14 cellular contexts compared by ENCODE assay signal in the genomic region with DNA sequence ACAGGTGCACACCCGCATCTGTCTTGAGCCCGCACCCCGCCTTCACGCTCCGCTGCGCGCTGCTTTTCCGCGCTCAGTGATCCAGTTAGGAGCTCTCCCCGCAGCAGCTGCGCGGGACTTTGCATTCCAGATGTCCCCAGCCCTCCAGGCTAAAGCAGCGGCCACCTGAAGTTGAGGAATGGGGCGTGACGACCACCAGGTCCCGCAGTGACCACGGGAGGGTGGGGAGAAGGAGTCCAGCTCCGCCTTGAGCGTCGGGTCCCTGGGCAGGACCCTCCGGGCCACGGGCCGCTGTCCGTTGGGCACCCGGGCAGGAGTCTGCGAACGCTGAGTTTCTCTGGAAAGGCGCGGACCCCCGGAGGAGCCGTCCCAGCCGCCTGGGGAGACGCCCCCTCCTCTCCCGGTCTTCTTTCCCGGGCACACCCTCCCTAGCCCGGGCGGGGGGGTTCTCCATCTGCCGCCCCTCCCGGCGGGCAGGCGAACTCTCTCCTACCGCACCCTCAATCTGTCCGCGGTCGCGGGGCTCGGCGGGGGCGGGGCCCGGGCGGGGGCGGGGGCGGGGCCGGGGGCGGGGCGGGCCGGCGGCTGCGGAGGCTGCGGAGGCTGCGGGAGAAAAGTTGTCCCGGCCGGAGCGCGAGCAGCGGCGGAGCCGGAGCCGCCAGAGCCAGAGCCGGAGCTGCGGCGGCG. TPM values are rescaled to one million over a fixed set of nuclear protein-coding genes. Genes with fewer than 3 reads are reported as not detected.
A peak's percentile ranks its signal among the peaks of the same experiment; 100 is the strongest.
DNase-seq lines count a peak whose midpoint lies in the region; ATAC-seq, FAIRE-seq and TF ChIP-seq lines count a peak whose summit lies in the region.
"Had no signal": no experiment of that assay in that cellular context is flagged by ENCODE, and none has a peak within 500 bp of the region (broad histone marks: within the 10 kb centered on the region; RNA-seq: fewer than 3 reads in every experiment).

A gene (plus strand): TSS at position 612 of the 687 bp plus-strand sequence. CDS start 233 bp downstream, outside the sequence.

- H3K23me2 ChIP-seq in H1 (ENCODE audit: low read depth, low read length): peaks cover 15% of the 10 kb centered on the region

- H3K9me2 ChIP-seq in PC-9 (ENCODE audit: insufficient read depth): no peaks in the 10 kb centered on the region

- H4K91ac ChIP-seq in H1 (replicated peaks; ENCODE audit: insufficient read length, low read length): no peak within 1 kb of the TSS

- no peak for TF ChIP-seq CTCF in H1 (IDR thresholded peaks at IDR 0.05; ENCODE audit: control extremely low read depth in 1 of 3, insufficient read depth in 1 of 3, low read depth in 1 of 3, low read length in 3 of 3)
- TF ChIP-seq CTCF in PC-9 (conservative IDR thresholded peaks at IDR 0.05): no peak

- no peak within 1 kb of the TSS for H3K56ac ChIP-seq in H1 (replicated peaks; ENCODE audit: insufficient read length, low read depth, low read length)

- H3F3A ChIP-seq in PC-9 (ENCODE audit: insufficient read depth, low read depth): no peaks in the 10 kb centered on the region

- no peak within 1 kb of the TSS for H2BK12ac ChIP-seq in H1 (ENCODE audit: low read depth, low read length)

- peak within 1 kb of the TSS; percentile 69 for H4K8ac ChIP-seq in H1 (ENCODE audit: extremely low read depth, insufficient read depth, low read length)

- CTCF ChIA-PET in H1 (lab: Charles Lee; ENCODE audit: partially characterized antibody): interaction anchor here (0.5 to 4.3 kb wide), 6 partner anchors 70 to 401 kb away, joined by 3 to 21 read pairs (median 4); no protein-coding TSS in a partner anchor
- CTCF ChIA-PET in PC-9 (lab: Charles Lee): no interaction called here

- H3K9ac ChIP-seq in HUES6 (ENCODE audit: low read length) (peak within 1 kb of the TSS; percentile 34), H1 (replicated peaks in 1 of 4; ENCODE audit: extremely low read depth in 1 of 4, low read depth in 3 of 4, low read length in 3 of 4) (no peak within 1 kb of the TSS), subcutaneous abdominal adipose tissue (ENCODE audit: low read length in 5 of 5) (peak within 1 kb of the TSS in 4 of 5 donors; percentile 35 to 69 (median 52))

- H3K4me1 ChIP-seq in HUES6 (ENCODE audit: control insufficient read depth, insufficient read depth, low read length) (peaks cover 19% of the 10 kb centered on the region), H1 (replicated peaks in 1 of 4; ENCODE audit: control insufficient read depth in 3 of 4, insufficient read depth in 4 of 4, low read length in 3 of 4) (peaks cover 3 to 17% (median 12%) of the 10 kb centered on the region in 4 experiments), subcutaneous abdominal adipose tissue (ENCODE audit: control insufficient read depth in 5 of 5, insufficient read depth in 5 of 5, low read length in 5 of 5) (peaks cover 0 to 49% (median 34%) of the 10 kb centered on the region in 5 donors), PC-9 (replicated peaks; ENCODE audit: insufficient read depth) (no peaks in the 10 kb centered on the region)

- H2BK20ac ChIP-seq in H1 (ENCODE audit: low read length): no peak within 1 kb of the TSS

- H2AFZ ChIP-seq in H1 (ENCODE audit: low read length) (peak within 1 kb of the TSS; percentile 71; the same call in 1 of the 2 replicates), PC-9 (no peak within 1 kb of the TSS)

- H2BK5ac ChIP-seq in H1 (ENCODE audit: low read depth, low read length): no peak within 1 kb of the TSS

- no TSS peak for BruUV-seq in PC-9 (replicated peaks; lab: Mats Ljungman, UMichigan)

- no peak within 1 kb of the TSS for H3K27ac ChIP-seq in HUES6 (ENCODE audit: low read depth, low read length)
- H3K27ac ChIP-seq in H1 (ENCODE audit: low read depth, low read length): no peak within 1 kb of the TSS
- H3K27ac ChIP-seq in subcutaneous abdominal adipose tissue (ENCODE audit: low read depth, low read length): no peak within 1 kb of the TSS
- H3K27ac ChIP-seq in PC-9: no peak within 1 kb of the TSS
- H3K27ac ChIP-seq: body of pancreas, C4-2B had no signal

- intact Hi-C loops in PC-9 (cut with micrococcal nuclease; ENCODE audit: unreplicated experiment): no loop called here

- no peak within 1 kb of the TSS for H3K14ac ChIP-seq in H1 (ENCODE audit: insufficient read length)

- TF ChIP-seq EP300 in H1 (IDR thresholded peaks at IDR 0.05; ENCODE audit: borderline replicate concordance in 1 of 2, low read depth in 2 of 2, low read length in 2 of 2): no peak

- H3K9me3 ChIP-seq in HUES6 (ENCODE audit: control insufficient read depth, insufficient read depth, low read depth, low read length) (peaks cover 14% of the 10 kb centered on the region), H1 (ENCODE audit: insufficient read depth in 2 of 2, low read depth in 1 of 2, low read length in 1 of 2) (peaks cover 0 to 5% of the 10 kb centered on the region in 2 experiments; a peak in 1 of 4 replicates), subcutaneous abdominal adipose tissue (ENCODE audit: control insufficient read depth in 5 of 5, low read length in 5 of 5) (peaks cover 0 to 5% (median 0%) of the 10 kb centered on the region in 5 donors), PC-9 (ENCODE audit: insufficient read depth, low read depth) (no peaks in the 10 kb centered on the region)
- H3K9me3 ChIP-seq: body of pancreas had no signal

- no peaks in the 10 kb centered on the region for H3K79me1 ChIP-seq in H1 (ENCODE audit: low read depth, low read length)

- H3K36me3 ChIP-seq in HUES6 (ENCODE audit: control insufficient read depth, insufficient read depth, low read length) (no peaks in the 10 kb centered on the region), H1 (ENCODE audit: control insufficient read depth in 2 of 4, insufficient read depth in 4 of 4, low read length in 3 of 4) (peaks cover 0 to 2% (median 0%) of the 10 kb centered on the region in 4 experiments; a peak in 1 of 8 replicates), subcutaneous abdominal adipose tissue (ENCODE audit: control insufficient read depth in 5 of 5, insufficient read depth in 5 of 5, low read length in 5 of 5) (no peaks in the 10 kb centered on the region), PC-9 (ENCODE audit: low read depth) (no peaks in the 10 kb centered on the region)

- no peak within 1 kb of the TSS for H4K5ac ChIP-seq in H1 (ENCODE audit: insufficient read length, low read depth, low read length)

- no peak within 1 kb of the TSS for H3K4ac ChIP-seq in H1 (replicated peaks; ENCODE audit: insufficient read length, low read depth, low read length)

- 3% methylated on average over 23 of the region's 73 CpGs; no CpG with 5 or more reads in 1 of the 2 experiments for WGBS in H1 (ENCODE audit: extremely low coverage in 1 of 2, insufficient coverage in 1 of 2, insufficient read length in 1 of 2, insufficient replicate concordance in 2 of 2, low coverage in 1 of 2, low lambda C conversion rate in 2 of 2, missing lambda C conversion rate in 1 of 2), 2 experiments

- H2BK120ac ChIP-seq in H1 (replicated peaks; ENCODE audit: low read depth, low read length): no peak within 1 kb of the TSS

- H2AK5ac ChIP-seq in H1 (ENCODE audit: low read depth, low read length): no peak within 1 kb of the TSS

- DNase-seq in H1 (ENCODE audit: low read depth in 1 of 2, low spot score in 2 of 2) (peak in 1 of 2 experiments; percentile 63), mesenteric fat pad (ENCODE audit: low spot score) (no peak), COR-L47 (lab: John Stamatoyannopoulos, UW) (no peak), PC-9 (no peak)
- DNase-seq: activated T-cell treated with anti-CD3 and anti-CD28 coated beads for 4 hours, body of pancreas, KG1, kidney had no signal

- no peak within 1 kb of the TSS for H3K23ac ChIP-seq in H1 (ENCODE audit: insufficient read length)

- H3K79me2 ChIP-seq in H1 (ENCODE audit: control insufficient read depth in 1 of 2, insufficient read depth in 2 of 2, low read length in 2 of 2) (no peaks in the 10 kb centered on the region), PC-9 (ENCODE audit: low read depth) (no peaks in the 10 kb centered on the region)

- no peak for TF ChIP-seq RAD21 in H1 (IDR thresholded peaks at IDR 0.05 in 1 of 2, conservative IDR thresholded peaks at IDR 0.05 in 1 of 2; ENCODE audit: low read depth in 2 of 2, low read length in 2 of 2)

- FAIRE-seq in H1 (lab: Jason Lieb, UNC): no peak
- FAIRE-seq: kidney had no signal

- H4K20me1 ChIP-seq in H1 (replicated peaks in 1 of 2; ENCODE audit: control insufficient read depth in 1 of 2, insufficient read depth in 2 of 2, low read length in 2 of 2): peaks cover 0 to 2% of the 10 kb centered on the region in 2 experiments
- no peaks in the 10 kb centered on the region for H4K20me1 ChIP-seq in PC-9 (ENCODE audit: insufficient read depth)

- no peak for TF ChIP-seq POLR2A in H1 (IDR thresholded peaks at IDR 0.05; ENCODE audit: control extremely low read depth in 1 of 2, low read depth in 2 of 2, low read length in 2 of 2)

- H3K4me3 ChIP-seq in HUES6 (ENCODE audit: low read depth, low read length) (peak within 1 kb of the TSS; percentile 74), H1 (ENCODE audit: extremely low read depth in 1 of 4, insufficient read depth in 2 of 4, low read depth in 3 of 4, low read length in 4 of 4) (peak within 1 kb of the TSS; percentile 33 to 63 (median 55)), subcutaneous abdominal adipose tissue (ENCODE audit: low read depth in 1 of 5, low read length in 5 of 5) (peak within 1 kb of the TSS; percentile 68 to 99 (median 78)), PC-9 (no peak within 1 kb of the TSS)
- H3K4me3 ChIP-seq: body of pancreas had no signal

- ATAC-seq in HG03025 (IDR thresholded peaks at IDR 0.05; ENCODE audit: low FRiP score, unreplicated experiment) (no peak), GM21723 (IDR thresholded peaks at IDR 0.05; ENCODE audit: unreplicated experiment) (no peak)
- ATAC-seq: body of pancreas, esophagus mucosa had no signal

- 0 out of 2 replicates have a peak within 1 kb of the TSS, but pooled peaks have one; percentile 75 for H2BK15ac ChIP-seq in H1 (ENCODE audit: low read length)

- H3K27me3 ChIP-seq in HUES6 (ENCODE audit: control insufficient read depth, insufficient read depth, low read length): peaks cover 97% of the 10 kb centered on the region
- H3K27me3 ChIP-seq in H1 (replicated peaks in 1 of 4; ENCODE audit: control insufficient read depth in 3 of 4, extremely low read depth in 1 of 4, insufficient read depth in 3 of 4, low read length in 3 of 4): peaks cover 30 to 63% (median 59%) of the 10 kb centered on the region in 4 experiments
- peaks cover 0 to 13% (median 3%) of the 10 kb centered on the region in 5 donors for H3K27me3 ChIP-seq in subcutaneous abdominal adipose tissue (ENCODE audit: control insufficient read depth in 5 of 5, insufficient read depth in 4 of 5, low read length in 5 of 5)
- no peaks in the 10 kb centered on the region for H3K27me3 ChIP-seq in PC-9 (ENCODE audit: insufficient read depth, low read depth)

- H3K4me2 ChIP-seq in H1 (ENCODE audit: insufficient read depth in 1 of 2, low read depth in 2 of 2, low read length in 2 of 2) (peak within 1 kb of the TSS; percentile 94 to 96), PC-9 (no peak within 1 kb of the TSS)

- POLR2A ChIA-PET in H1 (lab: Charles Lee; ENCODE audit: partially characterized antibody) (no interaction called here), PC-9 (lab: Charles Lee; ENCODE audit: unreplicated experiment) (no interaction called here)

- H3K18ac ChIP-seq in H1 (ENCODE audit: extremely low read depth, low read length): no peak within 1 kb of the TSS

RNA-seq across cellular contexts. Expression of the gene that starts here (rescaled TPM):
- total RNA-seq in H1 (2021; fragmentation: NEBNext Ultra II Directional; extraction: Animal tissue kit (Norgen Biotek cat#: 25700)): 0.59 and 0.76 TPM in 2 replicates
- 0.23 and 0.52 TPM in 2 replicates for polyA plus RNA-seq in H1 (2011; rRNA removed)
- polyA plus RNA-seq in H1 (2011; cell fraction: cytosol; rRNA removed): 0.47 TPM
- 0.60 TPM for polyA plus RNA-seq in H1 (2011; cell fraction: nucleus; rRNA removed)
- 0.50 to 0.74 TPM (median 0.57 TPM) in 4 replicates for polyA plus RNA-seq in H1 (2012, experiment 1 of 2)
- 0.42 TPM for polyA plus RNA-seq in H1 (2012, experiment 2 of 2)
- polyA plus RNA-seq in H1 (2013, experiment 1 of 2): 0.69 TPM
- 0.68 TPM for polyA plus RNA-seq in H1 (2013, experiment 2 of 2)
- 0.37 and 0.66 TPM in 2 replicates for polyA minus RNA-seq in H1 (2011; rRNA and poly(A)+ RNA removed)
- polyA minus RNA-seq in H1 (2011; cell fraction: cytosol; rRNA and poly(A)+ RNA removed): 0.73 TPM
- polyA minus RNA-seq in H1 (2011; cell fraction: nucleus; rRNA and poly(A)+ RNA removed): 0.90 TPM
- total RNA-seq in mesenteric fat pad (73.7 TPM), PC-9 (2021) (not detected in 2 replicates)

Comparison
In these comparisons a context has a peak if more than half of its experiments do, and no peak if none do; other contexts are left out.
1. RNA of the gene that starts here (total RNA-seq): 73.7 TPM in mesenteric fat pad (single experiment); 0.59 to 0.76 TPM in H1 and not detected in PC-9; every median in the first group is over 10 times any median in the second.
2. H3K9ac ChIP-seq: peak in HUES6 (single experiment) and subcutaneous abdominal adipose tissue (4 of 5); none in H1 (0 of 4).